In genomic region chr3:12833226-12834161, GRCh38 we compare ENCODE assay signal across 1 cellular context.
TF ChIP-seq lines count a peak whose summit lies in the region.

No MANE protein-coding gene starts in this region.

TF ChIP-seq in K562, 482 proteins besides CTCF, POLR2A, EP300 and RAD21 (continued from another document):
- TF ChIP-seq CHD7 (IDR thresholded peaks at IDR 0.05; ENCODE audit: low read depth, low read length), result no peak
- TF ChIP-seq BCLAF1 (IDR thresholded peaks at IDR 0.05; ENCODE audit: borderline replicate concordance in 1 of 2, control insufficient read depth in 1 of 2, low read depth in 2 of 2, low read length in 1 of 2), result peak in 1 of 2 experiments; percentile 42; a peak in 1 of 4 replicates
- 0 out of 2 replicates have a peak, but pooled peaks have one; percentile 45 for TF ChIP-seq CAMTA2 (CRISPR knock-in tag; conservative IDR thresholded peaks at IDR 0.05)
- peak; percentile 64 for TF ChIP-seq POLR2AphosphoS5 (IDR thresholded peaks at IDR 0.05; ENCODE audit: control insufficient read depth, insufficient read depth, low read depth, low read length)
- no peak for TF ChIP-seq IRF1 (CRISPR knock-in tag; IDR thresholded peaks at IDR 0.05; ENCODE audit: borderline replicate concordance)
- TF ChIP-seq EWSR1 (IDR thresholded peaks at IDR 0.05; ENCODE audit: borderline replicate concordance, low read depth, partially characterized antibody), result peak; percentile 17
- TF ChIP-seq CTBP1 (IDR thresholded peaks at IDR 0.05; ENCODE audit: borderline replicate concordance), result 0 out of 2 replicates have a peak, but pooled peaks have one; percentile 16
- TF ChIP-seq YY1 (IDR thresholded peaks at IDR 0.05; ENCODE audit: borderline replicate concordance in 1 of 3, control insufficient read depth in 1 of 3, extremely low read depth in 1 of 3, insufficient read depth in 3 of 3, insufficient read length in 1 of 3, insufficient replicate concordance in 2 of 3, low read depth in 1 of 3, low read length in 2 of 3), result peak in 1 of 3 experiments; percentile 10
- peak; percentile 28 for TF ChIP-seq KDM5B (IDR thresholded peaks at IDR 0.05; ENCODE audit: insufficient replicate concordance, low read depth, low read length)
- no peak for TF ChIP-seq GATAD2B (IDR thresholded peaks at IDR 0.05; ENCODE audit: borderline replicate concordance)
- peak; percentile 63 for TF ChIP-seq SUPT5H (IDR thresholded peaks at IDR 0.05)
- peak; percentile 50 for TF ChIP-seq POLR2B (IDR thresholded peaks at IDR 0.05; ENCODE audit: low read depth, partially characterized antibody)
- TF ChIP-seq RBFOX2 (IDR thresholded peaks at IDR 0.05; ENCODE audit: low read depth, low read length), result peak; percentile 62
- 0 out of 4 replicates have a peak, but pooled peaks of 1 of the 2 experiments have one; percentile 30 for TF ChIP-seq MAZ (CRISPR knock-in tag; conservative IDR thresholded peaks at IDR 0.05 in 1 of 2, IDR thresholded peaks at IDR 0.05 in 1 of 2)
- no peak for TF ChIP-seq MEF2D (tag; conservative IDR thresholded peaks at IDR 0.05; ENCODE audit: low read depth)
- TF ChIP-seq POLR2AphosphoS2 (IDR thresholded peaks at IDR 0.05; ENCODE audit: low read length), result peak; percentile 28; the same call in 1 of the 2 replicates
- TF ChIP-seq ZNF274 (IDR thresholded peaks at IDR 0.05; ENCODE audit: borderline replicate concordance, low read depth, low read length), result no peak
- TF ChIP-seq PREB (CRISPR knock-in tag; IDR thresholded peaks at IDR 0.05), result 0 out of 2 replicates have a peak, but pooled peaks have one; percentile 30
- TF ChIP-seq CREB1 (IDR thresholded peaks at IDR 0.05), result peak; percentile 7; the same call in 1 of the 2 replicates
- no peak for TF ChIP-seq CREB1 (CRISPR knock-in tag; IDR thresholded peaks at IDR 0.05)
- TF ChIP-seq MYNN (IDR thresholded peaks at IDR 0.05), result peak; percentile 42; the same call in 1 of the 2 replicates
- no peak for TF ChIP-seq MYNN (CRISPR knock-in tag; IDR thresholded peaks at IDR 0.05)
TF ChIP-seq in K562: peak in this region for 19.
